Comparison of ENCODE assay signal across 1 cellular context in genomic region chr6:148972481-148972880, GRCh38.
A peak's percentile ranks its signal among the peaks of the same experiment; 100 is the strongest.
TF ChIP-seq lines count a peak whose summit lies in the region.

No MANE protein-coding gene starts in this region.

TF ChIP-seq in WTC11, 78 proteins besides CTCF, POLR2A, EP300 and RAD21 (continued from another document):
- no peak for TF ChIP-seq ZNF532 (CRISPR knock-in tag; IDR thresholded peaks at IDR 0.05; ENCODE audit: borderline replicate concordance)
- no peak for TF ChIP-seq ZNF138 (CRISPR knock-in tag; conservative IDR thresholded peaks at IDR 0.05)
- TF ChIP-seq AR (CRISPR knock-in tag; IDR thresholded peaks at IDR 0.05) = no peak
- TF ChIP-seq ZNF671 (CRISPR knock-in tag; IDR thresholded peaks at IDR 0.05) = 0 out of 2 replicates have a peak, but pooled peaks have one; percentile 2
- no peak for TF ChIP-seq IRF2 (CRISPR knock-in tag; IDR thresholded peaks at IDR 0.05; ENCODE audit: borderline replicate concordance, low read depth)
- TF ChIP-seq PRRX2 (CRISPR knock-in tag; IDR thresholded peaks at IDR 0.05) = no peak
- TF ChIP-seq RELA (CRISPR knock-in tag; IDR thresholded peaks at IDR 0.05; ENCODE audit: borderline replicate concordance) = no peak
- no peak for TF ChIP-seq ATF2 (CRISPR knock-in tag; IDR thresholded peaks at IDR 0.05; ENCODE audit: borderline replicate concordance, low read depth)
- no peak for TF ChIP-seq ZNF263 (CRISPR knock-in tag; IDR thresholded peaks at IDR 0.05; ENCODE audit: low read depth)
- TF ChIP-seq GTF2I (CRISPR knock-in tag; conservative IDR thresholded peaks at IDR 0.05) = no peak
- no peak for TF ChIP-seq FOXJ3 (CRISPR knock-in tag; IDR thresholded peaks at IDR 0.05; ENCODE audit: borderline replicate concordance)
- peak; percentile 52; the same call in 1 of the 2 replicates for TF ChIP-seq MYBL2 (CRISPR knock-in tag; IDR thresholded peaks at IDR 0.05)
- TF ChIP-seq TEAD4 (CRISPR knock-in tag; IDR thresholded peaks at IDR 0.05) = no peak
- TF ChIP-seq STAT6 (CRISPR knock-in tag; conservative IDR thresholded peaks at IDR 0.05; ENCODE audit: low read depth) = no peak
- no peak for TF ChIP-seq ZNF512 (CRISPR knock-in tag; IDR thresholded peaks at IDR 0.05; ENCODE audit: borderline replicate concordance)
- TF ChIP-seq FOXK1 (CRISPR knock-in tag; IDR thresholded peaks at IDR 0.05) = peak; percentile 70; the same call in 1 of the 2 replicates
- peak; percentile 64 for TF ChIP-seq USF2 (CRISPR knock-in tag; IDR thresholded peaks at IDR 0.05)
- TF ChIP-seq TCF7 (CRISPR knock-in tag; IDR thresholded peaks at IDR 0.05; ENCODE audit: low read depth) = no peak
- no peak for TF ChIP-seq NR2C2 (CRISPR knock-in tag; IDR thresholded peaks at IDR 0.05)
- no peak for TF ChIP-seq ZNF396 (CRISPR knock-in tag; IDR thresholded peaks at IDR 0.05; ENCODE audit: borderline replicate concordance)
- TF ChIP-seq ZNF219 (CRISPR knock-in tag; IDR thresholded peaks at IDR 0.05; ENCODE audit: borderline replicate concordance) = no peak
- no peak for TF ChIP-seq RORB (CRISPR knock-in tag; IDR thresholded peaks at IDR 0.05)
- TF ChIP-seq ZSCAN18 (CRISPR knock-in tag; IDR thresholded peaks at IDR 0.05) = no peak
- TF ChIP-seq ZNF317 (CRISPR knock-in tag; IDR thresholded peaks at IDR 0.05; ENCODE audit: borderline replicate concordance, low read depth) = no peak
- TF ChIP-seq NFYB (CRISPR knock-in tag; conservative IDR thresholded peaks at IDR 0.05; ENCODE audit: low read depth) = no peak
- no peak for TF ChIP-seq E2F1 (CRISPR knock-in tag; IDR thresholded peaks at IDR 0.05)
- 0 out of 2 replicates have a peak, but pooled peaks have one; percentile 37 for TF ChIP-seq KAT7 (CRISPR knock-in tag; IDR thresholded peaks at IDR 0.05; ENCODE audit: borderline replicate concordance)
- peak; percentile 77; the same call in 1 of the 2 replicates for TF ChIP-seq ZNF232 (CRISPR knock-in tag; IDR thresholded peaks at IDR 0.05)
- TF ChIP-seq ZMAT4 (CRISPR knock-in tag; IDR thresholded peaks at IDR 0.05) = no peak
- TF ChIP-seq JAZF1 (CRISPR knock-in tag; IDR thresholded peaks at IDR 0.05) = no peak
- TF ChIP-seq ZNF423 (CRISPR knock-in tag; IDR thresholded peaks at IDR 0.05) = peak; percentile 86
- TF ChIP-seq IRF1 (CRISPR knock-in tag; IDR thresholded peaks at IDR 0.05) = no peak
- TF ChIP-seq TP53 (CRISPR knock-in tag; IDR thresholded peaks at IDR 0.05) = peak; percentile 78; the same call in 1 of the 2 replicates
- TF ChIP-seq SMAD3 (CRISPR knock-in tag; IDR thresholded peaks at IDR 0.05; ENCODE audit: borderline replicate concordance) = no peak
- no peak for TF ChIP-seq ATF3 (CRISPR knock-in tag; conservative IDR thresholded peaks at IDR 0.05)
- no peak for TF ChIP-seq HMGA2 (CRISPR knock-in tag; IDR thresholded peaks at IDR 0.05)
- TF ChIP-seq USF1 (CRISPR knock-in tag; IDR thresholded peaks at IDR 0.05) = peak; percentile 31; the same call in 1 of the 2 replicates
- no peak for TF ChIP-seq SOX15 (CRISPR knock-in tag; IDR thresholded peaks at IDR 0.05)
- TF ChIP-seq NR1H2 (CRISPR knock-in tag; IDR thresholded peaks at IDR 0.05) = no peak
- TF ChIP-seq OVOL2 (CRISPR knock-in tag; IDR thresholded peaks at IDR 0.05; ENCODE audit: borderline replicate concordance) = no peak
TF ChIP-seq in WTC11: peak in this region for 22.
